In the genomic region with DNA sequence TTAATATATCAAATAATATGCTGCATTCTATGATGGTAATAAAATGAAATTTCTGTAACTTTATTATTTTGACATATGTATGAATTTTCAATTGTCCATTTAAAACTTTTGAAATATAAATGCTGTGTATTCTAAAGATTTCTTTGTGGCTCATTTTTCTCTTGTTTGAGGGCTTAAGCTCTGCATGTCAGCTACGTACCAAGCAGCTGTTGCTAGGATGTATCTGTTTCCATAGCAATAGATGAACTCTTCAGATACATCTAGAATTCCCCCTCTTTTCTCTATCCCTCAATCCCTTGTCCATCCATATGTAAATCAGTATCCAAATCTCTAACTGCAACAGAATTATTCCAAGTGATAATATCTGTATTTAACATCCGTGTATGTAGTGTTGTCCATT, we compare ENCODE assay signal across 17 cellular contexts.
DNase-seq lines count a peak whose midpoint lies in the region; TF ChIP-seq lines count a peak whose summit lies in the region.
"Had no signal": no experiment of that assay in that cellular context is flagged by ENCODE, and none has a peak within 500 bp of the region (broad histone marks: within the 10 kb centered on the region; RNA-seq: fewer than 3 reads in every experiment).

No MANE protein-coding gene starts in this region.

- no peak overlapping the region for H2BK5ac ChIP-seq in mesenchymal stem cell (ENCODE audit: low read depth, low read length, poor library complexity, severe bottlenecking)

- H3K23ac ChIP-seq in mesenchymal stem cell (ENCODE audit: low read length in 2 of 2) = no peak overlapping the region

- no peak overlapping the region for H2AFZ ChIP-seq in mesenchymal stem cell (ENCODE audit: low read depth, low read length)
- H2AFZ ChIP-seq in osteoblast (ENCODE audit: low read length) = no peak overlapping the region

- 69% methylated on average over 1 of the region's 2 CpGs for WGBS in mesenchymal stem cell

- H3K4me1 ChIP-seq in mesenchymal stem cell (ENCODE audit: control insufficient read depth, insufficient read depth, low read depth, low read length) (peaks cover 3% of the 10 kb centered on the region), osteoblast (ENCODE audit: insufficient read depth, low read length) (no peaks in the 10 kb centered on the region)

- H4K8ac ChIP-seq in mesenchymal stem cell (ENCODE audit: low read length) = no peak overlapping the region

- H3K4me2 ChIP-seq in mesenchymal stem cell (ENCODE audit: low read length, poor library complexity, severe bottlenecking) = no peak overlapping the region
- no peak overlapping the region for H3K4me2 ChIP-seq in osteoblast (ENCODE audit: insufficient read depth, low read length)
- H3K4me2 ChIP-seq: BLaER1 had no signal

- H3K27me3 ChIP-seq in mesenchymal stem cell (ENCODE audit: control insufficient read depth in 1 of 2, insufficient read depth in 1 of 2, low read length in 2 of 2) (no peaks in the 10 kb centered on the region), osteoblast (ENCODE audit: insufficient read depth, low read length) (no peaks in the 10 kb centered on the region)
- H3K27me3 ChIP-seq: BLaER1 had no signal

- H3K9me3 ChIP-seq in mesenchymal stem cell (ENCODE audit: control insufficient read depth, low read length) = no peaks in the 10 kb centered on the region
- H3K9me3 ChIP-seq in osteoblast (ENCODE audit: low read depth, low read length) = no peaks in the 10 kb centered on the region
- H3K9me3 ChIP-seq: BLaER1 had no signal

- H3K9ac ChIP-seq in mesenchymal stem cell (ENCODE audit: low read length) = no peak overlapping the region
- H3K9ac ChIP-seq: BLaER1 had no signal

- no peak for TF ChIP-seq CTCF in osteoblast (IDR thresholded peaks at IDR 0.05; ENCODE audit: extremely low read depth, low read depth, low read length)

- no peak overlapping the region for H3K27ac ChIP-seq in mesenchymal stem cell (ENCODE audit: low read length, poor library complexity, severe bottlenecking)
- no peak overlapping the region for H3K27ac ChIP-seq in osteoblast (ENCODE audit: low read depth, low read length)
- H3K27ac ChIP-seq: BLaER1 had no signal

- H3K18ac ChIP-seq in mesenchymal stem cell (ENCODE audit: low read depth in 1 of 2, low read length in 2 of 2) = no peak overlapping the region

- DNase-seq in DMS53 (lab: John Stamatoyannopoulos, UW) (peak; percentile 22), DMS53 treated with DMSO at 0.1 percent for 48 hours (lab: John Stamatoyannopoulos, UW; ENCODE audit: unreplicated experiment) (no peak), NCI-H748 (lab: John Stamatoyannopoulos, UW; ENCODE audit: unreplicated experiment) (peak; percentile 44), NCI-H748 treated with DMSO at 0.1 percent for 48 hours (lab: John Stamatoyannopoulos, UW) (no peak), mesenchymal stem cell (peak; percentile 11), activated gamma-delta T cell treated with Interleukin-2 at 50 U/mL for 16 hours (no peak), osteoblast (ENCODE audit: insufficient read length, low spot score, missing footprints) (no peak)
- DNase-seq: 8988T; CD4-positive, alpha-beta memory T cell; DMS153; DND-41; EL; GOT3; H7; HFFc6 had no signal

- no peaks in the 10 kb centered on the region for H4K20me1 ChIP-seq in osteoblast (ENCODE audit: insufficient read depth, low read length)
- H4K20me1 ChIP-seq: BLaER1 had no signal

- H2BK12ac ChIP-seq in mesenchymal stem cell (ENCODE audit: low read length in 2 of 2) = no peak overlapping the region

- H3K79me2 ChIP-seq in osteoblast (ENCODE audit: insufficient read depth, low read length) = no peaks in the 10 kb centered on the region

- no peak overlapping the region for H2BK120ac ChIP-seq in mesenchymal stem cell (ENCODE audit: low read depth, low read length)

- H4K91ac ChIP-seq in mesenchymal stem cell (ENCODE audit: low read length) = no peak overlapping the region

- H3K14ac ChIP-seq in mesenchymal stem cell (ENCODE audit: low read length in 2 of 2) = no peak overlapping the region

- no peak overlapping the region for H3K4me3 ChIP-seq in mesenchymal stem cell (ENCODE audit: insufficient read depth in 1 of 2, low read depth in 1 of 2, low read length in 2 of 2)
- H3K4me3 ChIP-seq in osteoblast (ENCODE audit: insufficient read depth, low read length) = no peak overlapping the region
- H3K4me3 ChIP-seq: BLaER1, GM12878 had no signal

- H3K36me3 ChIP-seq in mesenchymal stem cell (ENCODE audit: control insufficient read depth in 1 of 2, insufficient read depth in 2 of 2, low read depth in 1 of 2, low read length in 2 of 2) (no peaks in the 10 kb centered on the region), osteoblast (ENCODE audit: insufficient read depth, low read length) (no peaks in the 10 kb centered on the region)
- H3K36me3 ChIP-seq: BLaER1 had no signal

- no peak overlapping the region for H2BK15ac ChIP-seq in mesenchymal stem cell (ENCODE audit: low read depth, poor library complexity, severe bottlenecking)

- no peak overlapping the region for H2AK5ac ChIP-seq in mesenchymal stem cell (ENCODE audit: low read length, severe bottlenecking)

- H3K4ac ChIP-seq in mesenchymal stem cell (ENCODE audit: low read depth in 1 of 2, low read length in 2 of 2) = no peak overlapping the region

- no peaks in the 10 kb centered on the region for H3K79me1 ChIP-seq in mesenchymal stem cell (replicated peaks; ENCODE audit: low read length, poor library complexity, severe bottlenecking)

Comparison
In these comparisons a context has a peak if more than half of its experiments do, and no peak if none do; other contexts are left out.
1. DNase-seq: peak in DMS53 (single experiment), NCI-H748 (single experiment) and mesenchymal stem cell (single experiment); none in DMS53 treated with DMSO at 0.1 percent for 48 hours (single experiment), NCI-H748 treated with DMSO at 0.1 percent for 48 hours (single experiment), activated gamma-delta T cell treated with Interleukin-2 at 50 U/mL for 16 hours (single experiment) and osteoblast (single experiment).